ENCODE assay signal across 9 cellular contexts in the genomic region with DNA sequence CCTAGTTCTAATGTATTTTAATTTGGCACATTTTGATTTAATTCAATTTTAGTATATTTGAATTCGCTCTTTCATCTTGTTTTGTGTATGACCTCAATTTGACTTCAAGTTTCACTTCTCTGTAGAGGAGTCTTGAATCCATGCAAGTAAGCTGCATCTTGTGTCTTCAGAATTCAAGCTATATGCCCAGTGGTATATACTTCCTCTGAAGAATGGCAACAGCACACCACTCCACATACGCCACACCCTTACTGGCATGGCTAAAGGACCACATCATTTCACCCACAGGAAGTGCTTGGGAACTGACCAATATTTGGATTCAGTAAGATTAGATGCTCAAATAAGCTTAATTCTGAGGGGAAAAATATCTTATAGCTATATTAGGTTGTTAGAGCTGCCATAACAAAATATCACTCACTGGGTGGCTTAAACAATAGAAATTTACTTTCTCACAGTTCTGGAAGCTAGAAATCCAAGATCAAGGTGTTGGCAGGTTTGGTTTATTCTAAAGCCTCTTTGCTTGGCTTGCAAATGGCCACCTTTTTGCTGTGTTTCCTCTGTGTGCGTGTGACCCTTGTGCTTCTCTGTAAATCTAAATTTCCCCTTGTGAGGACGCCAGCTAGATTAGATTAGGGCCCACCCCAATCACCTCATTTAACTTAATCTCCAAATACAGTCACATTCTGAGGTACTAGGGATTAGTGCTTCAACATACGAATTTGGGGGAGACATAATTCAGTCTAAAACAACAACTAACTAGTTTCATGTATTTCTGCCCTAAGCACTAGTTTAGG. TPM values are rescaled to one million over a fixed set of nuclear protein-coding genes. Genes with fewer than 3 reads are reported as not detected.
DNase-seq lines count a peak whose midpoint lies in the region; ATAC-seq and TF ChIP-seq lines count a peak whose summit lies in the region.
"Had no signal": no experiment of that assay in that cellular context is flagged by ENCODE, and none has a peak within 500 bp of the region (broad histone marks: within the 10 kb centered on the region; RNA-seq: fewer than 3 reads in every experiment).

No MANE protein-coding gene starts in this region.

- DNase-seq in GF-D8 (lab: John Stamatoyannopoulos, UW), result peak; percentile 17
- DNase-seq in PC-3, result peak; percentile 52
- DNase-seq in immature natural killer cell, result no peak
- DNase-seq in DMS 273 treated with DMSO at 0.1 percent for 48 hours (lab: John Stamatoyannopoulos, UW), result no peak
- no peak for DNase-seq in 8988T
- DNase-seq in COLO829 (ENCODE audit: low spot score), result no peak
- DNase-seq: stimulated activated CD4-positive, alpha-beta T cell treated with anti-CD3 and anti-CD28 coated beads, Interleukin-15, amount 100 ng/mL, for 24 hours had no signal

- CTCF ChIA-PET in PC-3 (lab: Charles Lee), result no interaction called here

- peaks cover 12 to 17% (median 14%) of the 10 kb centered on the region in 3 donors for H3K27me3 Mint-ChIP-seq in immature natural killer cell (ENCODE audit: low read depth in 3 of 3)

- H4K20me1 ChIP-seq in PC-3 (ENCODE audit: low read length), result no peaks in the 10 kb centered on the region

- peak overlapping the region; percentile 91 for H3K4me2 ChIP-seq in PC-3 (ENCODE audit: low read length)

- ATAC-seq in GM21825 (IDR thresholded peaks at IDR 0.05; ENCODE audit: unreplicated experiment) (peak; percentile 15), PC-3 (peak; percentile 8; the same call in 1 of the 2 replicates), GM18909 (IDR thresholded peaks at IDR 0.05; ENCODE audit: poor library complexity, unreplicated experiment) (no peak)

- H3K9me2 ChIP-seq in PC-3 (replicated peaks; ENCODE audit: low read length), result no peaks in the 10 kb centered on the region

- H3K4me1 Mint-ChIP-seq in immature natural killer cell, result peaks cover 36 to 85% of the 10 kb centered on the region in 2 donors

- intact Hi-C loops in PC-3 (cut with micrococcal nuclease), result loop anchor here (10.0 kb wide), 1 partner anchor 326 kb away; no protein-coding TSS in a partner anchor

- POLR2A ChIA-PET in PC-3 (lab: Charles Lee; ENCODE audit: unreplicated experiment), result interaction anchor here (0.6 kb wide), 1 partner anchor 418 kb away, joined by 3 read pairs; no protein-coding TSS in a partner anchor

- H3K4me3 ChIP-seq in PC-3 (ENCODE audit: low read length), result no peak overlapping the region; the same call in 1 of the 2 replicates

- H2AFZ ChIP-seq in PC-3 (ENCODE audit: low read length), result 0 out of 2 replicates have a peak overlapping the region, but pooled peaks have one; percentile 76

- peaks cover 0 to 4% (median 2%) of the 10 kb centered on the region in 3 donors for H3K36me3 Mint-ChIP-seq in immature natural killer cell

- H3K36me3 ChIP-seq in PC-3 (ENCODE audit: low read depth, low read length), result no peaks in the 10 kb centered on the region

- H3K9ac ChIP-seq in PC-3 (ENCODE audit: low read length), result peak overlapping the region; percentile 8; the same call in 1 of the 2 replicates

- no peak overlapping the region for H3K27ac ChIP-seq in PC-3 (ENCODE audit: low read length)

- H3K4me1 ChIP-seq in PC-3 (ENCODE audit: insufficient read depth, low read length), result peaks cover 23% of the 10 kb centered on the region

- no peaks in the 10 kb centered on the region for H3K27me3 ChIP-seq in PC-3 (ENCODE audit: low read length)

- H3K9me3 ChIP-seq in PC-3 (ENCODE audit: low read length), result no peaks in the 10 kb centered on the region

- H3K27ac Mint-ChIP-seq in immature natural killer cell, result peak overlapping the region; percentile 95 to 98 (median 97)

- H3K79me2 ChIP-seq in PC-3 (ENCODE audit: low read length), result peaks cover 48% of the 10 kb centered on the region

- peak overlapping the region in 4 of 5 donors; percentile 91 to 100 (median 98) for H3K4me3 Mint-ChIP-seq in immature natural killer cell

- no TSS peak for BruUV-seq in PC-3 (replicated peaks; lab: Mats Ljungman, UMichigan)

- no peaks in the 10 kb centered on the region for H3K9me3 Mint-ChIP-seq in immature natural killer cell

- no peaks in the 10 kb centered on the region for H3F3A ChIP-seq in PC-3 (ENCODE audit: low read length, unreplicated experiment)

- TF ChIP-seq CTCF in PC-3 (conservative IDR thresholded peaks at IDR 0.05; ENCODE audit: low read depth, low read length), result no peak

RNA-seq across cellular contexts. Expression of gene ASF1A, which starts 2.8 kb away (rescaled TPM):
- total RNA-seq in PC-3 (2014; rRNA removed), result 24.6 and 25.0 TPM in 2 replicates
- 10 to 100 TPM; 23.8 to 29.2 (median 26.4) TPM for polyA plus RNA-seq in immature natural killer cell

RNA-seq across cellular contexts. Expression of gene MCM9, which starts 43.8 kb away (rescaled TPM):
- total RNA-seq in PC-3 (2014; rRNA removed), result 5.3 and 5.8 TPM in 2 replicates
- polyA plus RNA-seq in immature natural killer cell, result 10 to 100 TPM; 15.3 to 23.7 (median 16.8) TPM

Comparison
In these comparisons a context has a peak if more than half of its experiments do, and no peak if none do; other contexts are left out.
1. DNase-seq: peak in GF-D8 (single experiment) and PC-3 (single experiment); none in immature natural killer cell (0 of 3), DMS 273 treated with DMSO at 0.1 percent for 48 hours (single experiment), 8988T (single experiment) and COLO829 (single experiment).